In genomic region chr12:42014972-42015371, GRCh38 we compare ENCODE assay signal across 26 cellular contexts.
"Had no signal": no experiment of that assay in that cellular context is flagged by ENCODE, and none has a peak within 500 bp of the region (broad histone marks: within the 10 kb centered on the region; RNA-seq: fewer than 3 reads in every experiment).

No MANE protein-coding gene starts in this region.

- H3K4me2 ChIP-seq: SK-N-SH had no signal

- ATAC-seq: activated T-cell treated with anti-CD3 and anti-CD28 coated beads, Interleukin-2, amount 50 U/mL, for 72 hours had no signal

- H3K36me3 ChIP-seq: Peyer's patch, SJCRH30 had no signal

- H3K36me3 Mint-ChIP-seq: activated CD4-positive, alpha-beta memory T cell treated with anti-CD3 and anti-CD28 coated beads for 36 hours had no signal

- H3K27ac ChIP-seq: Peyer's patch, RWPE1, SJCRH30, VCaP had no signal

- H3K9me3 Mint-ChIP-seq: activated CD4-positive, alpha-beta memory T cell treated with anti-CD3 and anti-CD28 coated beads for 36 hours; activated CD4-positive, alpha-beta T cell treated with anti-CD3 and anti-CD28 coated beads, Interleukin-2, amount 10 ng/mL, durations not matched to agents 7 days and 5 days; activated T-cell treated with anti-CD3 and anti-CD28 coated beads, Interleukin-2, amount 50 U/mL, for 72 hours; activated T-helper 2 cell treated with anti-CD3 and anti-CD28 coated beads, Interferon-gamma antibody, Interleukin-2, Interleukin-4, amounts not matched to agents 10 μg/mL and 5 μg/mL and 100 μg/mL, durations not matched to agents 14 hours and 24 hours and 36 hours had no signal

- H3K9me2 ChIP-seq: SK-N-SH had no signal

- H3K4me3 ChIP-seq: Peyer's patch, SJCRH30 had no signal

- DNase-seq: activated CD4-positive, alpha-beta memory T cell treated with anti-CD3 and anti-CD28 coated beads for 36 hours; activated CD4-positive, alpha-beta T cell treated with anti-CD3 and anti-CD28 coated beads, Interleukin-2, amount 10 ng/mL, durations not matched to agents 7 days and 5 days; activated CD4-positive, CD25-positive, alpha-beta regulatory T cell; activated CD8-positive, alpha-beta memory T cell treated with anti-CD3 and anti-CD28 coated beads, Interleukin-2, amount 50 U/mL, for 4 hours; activated gamma-delta T cell treated with Interleukin-2 at 50 U/mL for 16 hours; activated naive CD4-positive, alpha-beta T cell treated with anti-CD3 and anti-CD28 coated beads, Interleukin-2, amount 50 U/mL, for 16 hours; activated T-cell treated with anti-CD3 and anti-CD28 coated beads, Interleukin-2, amount 50 U/mL, for 72 hours; aorta; central memory CD4-positive, alpha-beta T cell; MM.1S; NCI-H1105; NCI-H1436; NCI-H187; NCI-H2081; NCI-H2171 treated with DMSO at 0.1 percent for 48 hours; NCI-H226; NCI-H774; NK-92 treated with Interleukin-12 subunit alpha and Interleukin-12 subunit beta, amount 100 ng/mL, for 24 hours; Peyer's patch; Right ventricle myocardium superior; SK-N-SH; T-helper 1 cell had no signal

- H3K27me3 Mint-ChIP-seq: activated CD4-positive, alpha-beta memory T cell treated with anti-CD3 and anti-CD28 coated beads for 36 hours had no signal

- H3K9me3 ChIP-seq: Peyer's patch, SJCRH30, SK-N-SH had no signal

- H3K4me1 Mint-ChIP-seq: activated CD4-positive, alpha-beta T cell treated with anti-CD3 and anti-CD28 coated beads, Interleukin-2, amount 10 ng/mL, durations not matched to agents 7 days and 5 days had no signal

- H3K4me3 Mint-ChIP-seq: activated CD4-positive, alpha-beta memory T cell treated with anti-CD3 and anti-CD28 coated beads for 36 hours; activated CD4-positive, alpha-beta T cell treated with anti-CD3 and anti-CD28 coated beads, Interleukin-2, amount 10 ng/mL, durations not matched to agents 7 days and 5 days; activated T-cell treated with anti-CD3 and anti-CD28 coated beads, Interleukin-2, amount 50 U/mL, for 72 hours had no signal

- H3K27ac Mint-ChIP-seq: activated CD4-positive, alpha-beta memory T cell treated with anti-CD3 and anti-CD28 coated beads for 36 hours; activated CD4-positive, alpha-beta T cell treated with anti-CD3 and anti-CD28 coated beads, Interleukin-2, amount 10 ng/mL, durations not matched to agents 7 days and 5 days; activated T-cell treated with anti-CD3 and anti-CD28 coated beads, Interleukin-2, amount 50 U/mL, for 72 hours; activated T-helper 2 cell treated with anti-CD3 and anti-CD28 coated beads, Interferon-gamma antibody, Interleukin-2, Interleukin-4, amounts not matched to agents 10 μg/mL and 5 μg/mL and 100 μg/mL, durations not matched to agents 14 hours and 24 hours and 36 hours had no signal

- H3K4me1 ChIP-seq: Peyer's patch, SJCRH30 had no signal
